In the genomic region with DNA sequence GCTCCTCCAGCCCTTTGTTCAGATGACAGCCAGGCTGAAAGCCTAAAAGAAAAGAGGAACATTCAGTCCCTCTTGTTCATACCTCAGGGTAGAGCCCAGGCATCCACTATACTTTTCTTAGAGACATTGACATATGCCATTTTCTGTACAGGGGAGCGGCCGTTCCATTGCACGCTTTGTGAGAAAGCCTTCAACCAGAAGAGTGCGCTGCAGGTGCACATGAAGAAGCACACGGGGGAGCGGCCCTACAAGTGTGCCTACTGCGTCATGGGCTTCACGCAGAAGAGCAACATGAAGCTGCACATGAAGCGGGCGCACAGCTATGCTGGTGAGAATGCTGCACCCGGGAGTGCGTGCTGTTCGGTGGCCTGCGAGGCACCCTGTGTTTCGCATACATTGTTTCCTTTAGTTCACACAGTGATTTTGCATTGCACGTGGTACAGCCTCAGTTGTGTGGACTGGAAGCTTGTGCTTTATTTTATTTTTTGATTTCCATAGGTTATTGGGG, we compare ENCODE assay signal across 32 cellular contexts.
DNase-seq lines count a peak whose midpoint lies in the region; ATAC-seq, FAIRE-seq and TF ChIP-seq lines count a peak whose summit lies in the region.
"Had no signal": no experiment of that assay in that cellular context is flagged by ENCODE, and none has a peak within 500 bp of the region (broad histone marks: within the 10 kb centered on the region; RNA-seq: fewer than 3 reads in every experiment).

No MANE protein-coding gene starts in this region.

- H3K4me2 ChIP-seq in DND-41 (ENCODE audit: insufficient read depth, low read length) (no peak overlapping the region), GM23338 (no peak overlapping the region), OCI-LY3 (ENCODE audit: low read length) (no peak overlapping the region), H1 (ENCODE audit: insufficient read depth in 1 of 2, low read depth in 2 of 2, low read length in 2 of 2) (no peak overlapping the region)

- no peaks in the 10 kb centered on the region; the same call in 1 of the 2 replicates for H4K20me1 ChIP-seq in DND-41 (ENCODE audit: insufficient read depth, low read length)
- no peaks in the 10 kb centered on the region for H4K20me1 ChIP-seq in GM23338 (replicated peaks; ENCODE audit: insufficient read depth)
- 0 out of 2 replicates have a peak, but pooled peaks cover 7% of the 10 kb centered on the region for H4K20me1 ChIP-seq in OCI-LY3 (ENCODE audit: insufficient read depth, low read length)
- H4K20me1 ChIP-seq in H1 (replicated peaks in 1 of 2; ENCODE audit: control insufficient read depth in 1 of 2, insufficient read depth in 2 of 2, low read length in 2 of 2) = peaks cover 2 to 3% of the 10 kb centered on the region in 2 experiments

- H3K4me3 ChIP-seq in DND-41 (ENCODE audit: low read depth in 1 of 2, low read length in 2 of 2) (no peak overlapping the region), GM23338 (no peak overlapping the region), OCI-LY3 (ENCODE audit: low read length) (no peak overlapping the region), H1 (ENCODE audit: extremely low read depth in 1 of 4, insufficient read depth in 2 of 4, low read depth in 3 of 4, low read length in 4 of 4) (no peak overlapping the region), uterus (no peak overlapping the region)
- no peak overlapping the region for H3K4me3 ChIP-seq in effector memory CD4-positive, alpha-beta T cell (ENCODE audit: insufficient read depth, low read depth, low read length, poor library complexity, severe bottlenecking)
- H3K4me3 ChIP-seq: mucosa of descending colon had no signal

- H2BK12ac ChIP-seq in H1 (ENCODE audit: low read depth, low read length) = no peak overlapping the region

- H2BK5ac ChIP-seq in H1 (ENCODE audit: low read depth, low read length) = no peak overlapping the region

- H3K4me3 Mint-ChIP-seq in GM23338 = no peak overlapping the region
- H3K4me3 Mint-ChIP-seq: activated T-helper 1 cell treated with anti-CD3 and anti-CD28 coated beads, Interleukin-12 subunit alpha, Interleukin-12 subunit beta, Interleukin-2, Interleukin-4 antibody, amounts not matched to agents 30 ng/mL and 10 ng/mL and 1 ng/mL, durations not matched to agents 14 hours and 24 hours and 36 hours; CD8-positive, alpha-beta memory T cell; immature natural killer cell; nephron had no signal

- intact Hi-C loops in uterus (cut with DNase I; ENCODE audit: low total_unique reads) = no loop called here

- TF ChIP-seq POLR2A in H1 (IDR thresholded peaks at IDR 0.05; ENCODE audit: control extremely low read depth in 1 of 2, low read depth in 2 of 2, low read length in 2 of 2) = no peak
- no peak for TF ChIP-seq POLR2A in uterus (IDR thresholded peaks at IDR 0.05)

- ATAC-seq in DND-41 (ENCODE audit: insufficient read depth, low read depth) = peak; percentile 42; the same call in 2 of the 3 replicates
- peak; percentile 52; the same call in 2 of the 3 replicates for ATAC-seq in GM23338
- no peak for ATAC-seq in GM18858 (IDR thresholded peaks at IDR 0.05; ENCODE audit: unreplicated experiment)
- ATAC-seq: left cardiac atrium, mucosa of descending colon had no signal

- DNase-seq in DND-41 = no peak
- no peak for DNase-seq in GM23338 (ENCODE audit: low spot score)
- DNase-seq in H1 (ENCODE audit: low read depth in 1 of 2, low spot score in 2 of 2) = no peak
- DNase-seq in HuH-7.5 (ENCODE audit: low spot score) = no peak
- DNase-seq in effector memory CD4-positive, alpha-beta T cell = no peak
- DNase-seq in uterus = no peak
- DNase-seq: ACHN; activated CD4-positive, alpha-beta T cell treated with anti-CD3 and anti-CD28 coated beads, Interleukin-2, amount 50 U/mL, for 4 hours; activated naive CD4-positive, alpha-beta T cell treated with anti-CD3 and anti-CD28 coated beads, Interleukin-2, amount 50 U/mL, for 16 hours; amygdala; brain microvascular endothelial cell; CD8-positive, alpha-beta memory T cell; DMS153; hypothalamus; immature natural killer cell; left cardiac atrium; mucosa of descending colon; NCI-H1048; NCI-H1694; NCI-H2171 treated with DMSO at 0.1 percent for 48 hours; NCI-H524; stimulated activated CD4-positive, alpha-beta T cell treated with anti-CD3 and anti-CD28 coated beads, Interleukin-4, amount 100 ng/mL, for 24 hours; substantia nigra; SW 1271; T1000; trophoblast cell had no signal

- no peak overlapping the region for H3K18ac ChIP-seq in H1 (ENCODE audit: extremely low read depth, low read length)

- no peak overlapping the region for H2AK5ac ChIP-seq in H1 (ENCODE audit: low read depth, low read length)

- peak; percentile 59 to 73 for TF ChIP-seq RAD21 in H1 (IDR thresholded peaks at IDR 0.05 in 1 of 2, conservative IDR thresholded peaks at IDR 0.05 in 1 of 2; ENCODE audit: low read depth in 2 of 2, low read length in 2 of 2)

- H2AFZ ChIP-seq in DND-41 (ENCODE audit: low read depth, low read length) = no peak overlapping the region
- no peak overlapping the region for H2AFZ ChIP-seq in GM23338
- no peak overlapping the region for H2AFZ ChIP-seq in OCI-LY3 (ENCODE audit: low read depth, low read length)
- no peak overlapping the region for H2AFZ ChIP-seq in H1 (ENCODE audit: low read length)

- peaks cover 35% of the 10 kb centered on the region for H3K36me3 Mint-ChIP-seq in GM23338 (ENCODE audit: low read depth)

- H3K36me3 ChIP-seq in DND-41 (ENCODE audit: insufficient read depth, low read length) (peaks cover 73% of the 10 kb centered on the region), GM23338 (ENCODE audit: insufficient read depth) (no peaks in the 10 kb centered on the region), OCI-LY3 (replicated peaks; ENCODE audit: low read depth, low read length) (peaks cover 25% of the 10 kb centered on the region), H1 (ENCODE audit: control insufficient read depth in 2 of 4, insufficient read depth in 4 of 4, low read length in 3 of 4) (peaks cover 0 to 8% (median 3%) of the 10 kb centered on the region in 4 experiments; a peak in 4 of 8 replicates), uterus (no peaks in the 10 kb centered on the region)
- peaks cover 48% of the 10 kb centered on the region for H3K36me3 ChIP-seq in effector memory CD4-positive, alpha-beta T cell (ENCODE audit: control insufficient read depth, insufficient read depth, low read length)

- H2BK15ac ChIP-seq in H1 (ENCODE audit: low read length) = peak overlapping the region; percentile 63; the same call in 1 of the 2 replicates

- H3K9me3 Mint-ChIP-seq in GM23338 = no peaks in the 10 kb centered on the region; the same call in 2 of the 3 replicates
- H3K9me3 Mint-ChIP-seq: activated T-helper 1 cell treated with anti-CD3 and anti-CD28 coated beads, Interleukin-12 subunit alpha, Interleukin-12 subunit beta, Interleukin-2, Interleukin-4 antibody, amounts not matched to agents 30 ng/mL and 10 ng/mL and 1 ng/mL, durations not matched to agents 14 hours and 24 hours and 36 hours; immature natural killer cell had no signal

- peaks cover 4% of the 10 kb centered on the region for H3K27me3 Mint-ChIP-seq in GM23338 (ENCODE audit: insufficient read depth, low read depth, poor library complexity)
- H3K27me3 Mint-ChIP-seq: CD8-positive, alpha-beta memory T cell had no signal

- POLR2A ChIA-PET in H1 (lab: Charles Lee; ENCODE audit: partially characterized antibody) = no interaction called here

- H3K56ac ChIP-seq in H1 (replicated peaks; ENCODE audit: insufficient read length, low read depth, low read length) = no peak overlapping the region

- no peaks in the 10 kb centered on the region for H3K9me2 ChIP-seq in GM23338 (ENCODE audit: insufficient read depth)

- no peak overlapping the region for H2BK120ac ChIP-seq in H1 (replicated peaks; ENCODE audit: low read depth, low read length)

- no peaks in the 10 kb centered on the region for H3K79me1 ChIP-seq in H1 (ENCODE audit: low read depth, low read length)

- no peaks in the 10 kb centered on the region for H3K23me2 ChIP-seq in H1 (ENCODE audit: low read depth, low read length)

- no peak overlapping the region for H3K27ac Mint-ChIP-seq in GM23338
- H3K27ac Mint-ChIP-seq: activated T-helper 1 cell treated with anti-CD3 and anti-CD28 coated beads, Interleukin-12 subunit alpha, Interleukin-12 subunit beta, Interleukin-2, Interleukin-4 antibody, amounts not matched to agents 30 ng/mL and 10 ng/mL and 1 ng/mL, durations not matched to agents 14 hours and 24 hours and 36 hours; CD8-positive, alpha-beta memory T cell had no signal

- H3K23ac ChIP-seq in H1 (ENCODE audit: insufficient read length) = no peak overlapping the region

- no peak overlapping the region for H3K14ac ChIP-seq in H1 (ENCODE audit: insufficient read length)

- CTCF ChIA-PET in H1 (lab: Charles Lee; ENCODE audit: partially characterized antibody) = interaction anchor here (0.7 to 12.3 kb wide), 9 partner anchors 8 to 683 kb away, joined by 3 to 188 read pairs (median 4); no protein-coding TSS in a partner anchor

- H3K79me2 ChIP-seq in DND-41 (ENCODE audit: insufficient read depth, low read length) (peaks cover 10% of the 10 kb centered on the region), GM23338 (replicated peaks; ENCODE audit: insufficient read depth) (0 out of 2 replicates have a peak, but pooled peaks cover 2% of the 10 kb centered on the region), OCI-LY3 (ENCODE audit: low read length) (no peaks in the 10 kb centered on the region), H1 (ENCODE audit: control insufficient read depth in 1 of 2, insufficient read depth in 2 of 2, low read length in 2 of 2) (no peaks in the 10 kb centered on the region)

- FAIRE-seq in H1 (lab: Jason Lieb, UNC) = no peak
- FAIRE-seq: endothelial cell of umbilical vein, GM12892 had no signal

- peaks cover 6% of the 10 kb centered on the region; the same call in 1 of the 3 replicates for H3K4me1 Mint-ChIP-seq in GM23338

- WGBS in H1 (ENCODE audit: extremely low coverage in 1 of 2, insufficient coverage in 1 of 2, insufficient read length in 1 of 2, insufficient replicate concordance in 2 of 2, low coverage in 1 of 2, low lambda C conversion rate in 2 of 2, missing lambda C conversion rate in 1 of 2), 2 experiments = 95% methylated on average over 16 of the region's 16 CpGs; no CpG with 5 or more reads in 1 of the 2 experiments

- no peak for TF ChIP-seq EP300 in H1 (IDR thresholded peaks at IDR 0.05; ENCODE audit: borderline replicate concordance in 1 of 2, low read depth in 2 of 2, low read length in 2 of 2)

- H3K9ac ChIP-seq in DND-41 (ENCODE audit: low read depth, low read length) (no peak overlapping the region), OCI-LY3 (ENCODE audit: low read length) (no peak overlapping the region), H1 (replicated peaks in 1 of 4; ENCODE audit: extremely low read depth in 1 of 4, low read depth in 3 of 4, low read length in 3 of 4) (no peak overlapping the region)

- H3F3A ChIP-seq in GM23338 (replicated peaks; ENCODE audit: low read depth) = no peaks in the 10 kb centered on the region

- H3K27ac ChIP-seq in DND-41 (ENCODE audit: low read length) (no peak overlapping the region), GM23338 (ENCODE audit: low read depth) (no peak overlapping the region), OCI-LY3 (ENCODE audit: low read length) (no peak overlapping the region), H1 (ENCODE audit: low read depth, low read length) (no peak overlapping the region), uterus (no peak overlapping the region)
- H3K27ac ChIP-seq in effector memory CD4-positive, alpha-beta T cell (ENCODE audit: insufficient read depth, low read length, poor library complexity, severe bottlenecking) = no peak overlapping the region
- H3K27ac ChIP-seq: brain microvascular endothelial cell had no signal

- no peak overlapping the region for H4K91ac ChIP-seq in H1 (replicated peaks; ENCODE audit: insufficient read length, low read length)

- H4K8ac ChIP-seq in H1 (ENCODE audit: extremely low read depth, insufficient read depth, low read length) = 0 out of 2 replicates have a peak overlapping the region, but pooled peaks have one; percentile 1

- H2BK20ac ChIP-seq in H1 (ENCODE audit: low read length) = no peak overlapping the region

- TF ChIP-seq CTCF in DND-41 (IDR thresholded peaks at IDR 0.05; ENCODE audit: borderline replicate concordance, extremely low read depth, low read length, poor library complexity, severe bottlenecking) = peak; percentile 22
- peak; percentile 38 to 77 for TF ChIP-seq CTCF in GM23338 (conservative IDR thresholded peaks at IDR 0.05; ENCODE audit: low read depth in 2 of 2)
- TF ChIP-seq CTCF in OCI-LY3 (IDR thresholded peaks at IDR 0.05; ENCODE audit: low read depth, low read length) = peak; percentile 17; the same call in 1 of the 2 replicates
- TF ChIP-seq CTCF in H1 (IDR thresholded peaks at IDR 0.05; ENCODE audit: control extremely low read depth in 1 of 3, insufficient read depth in 1 of 3, low read depth in 1 of 3, low read length in 3 of 3) = peak; percentile 37 to 41 (median 39)
- no peak for TF ChIP-seq CTCF in uterus (IDR thresholded peaks at IDR 0.05)

- no peak overlapping the region for H4K5ac ChIP-seq in H1 (ENCODE audit: insufficient read length, low read depth, low read length)

- no peaks in the 10 kb centered on the region for H3K4me1 ChIP-seq in DND-41 (ENCODE audit: insufficient read depth, low read length)
- H3K4me1 ChIP-seq in GM23338 (ENCODE audit: insufficient read depth) = peaks cover 9% of the 10 kb centered on the region
- H3K4me1 ChIP-seq in OCI-LY3 (ENCODE audit: low read length) = no peaks in the 10 kb centered on the region
- H3K4me1 ChIP-seq in H1 (replicated peaks in 1 of 4; ENCODE audit: control insufficient read depth in 3 of 4, insufficient read depth in 4 of 4, low read length in 3 of 4) = peaks cover 0 to 4% (median 1%) of the 10 kb centered on the region in 4 experiments; a peak in 4 of 7 replicates
- H3K4me1 ChIP-seq in effector memory CD4-positive, alpha-beta T cell (ENCODE audit: control insufficient read depth, insufficient read depth, low read length, poor library complexity, severe bottlenecking) = no peaks in the 10 kb centered on the region
- H3K4me1 ChIP-seq in uterus = no peaks in the 10 kb centered on the region

- no peak overlapping the region for H3K4ac ChIP-seq in H1 (replicated peaks; ENCODE audit: insufficient read length, low read depth, low read length)

- no peaks in the 10 kb centered on the region for H3K27me3 ChIP-seq in DND-41 (ENCODE audit: insufficient read depth, low read length, poor library complexity)
- no peaks in the 10 kb centered on the region for H3K27me3 ChIP-seq in GM23338 (ENCODE audit: insufficient read depth)
- no peaks in the 10 kb centered on the region for H3K27me3 ChIP-seq in OCI-LY3 (ENCODE audit: low read depth, low read length)
- H3K27me3 ChIP-seq in H1 (replicated peaks in 1 of 4; ENCODE audit: control insufficient read depth in 3 of 4, extremely low read depth in 1 of 4, insufficient read depth in 3 of 4, low read length in 3 of 4) = no peaks in the 10 kb centered on the region
- H3K27me3 ChIP-seq in effector memory CD4-positive, alpha-beta T cell (replicated peaks; ENCODE audit: control insufficient read depth, insufficient read depth, low read length, poor library complexity, severe bottlenecking) = no peaks in the 10 kb centered on the region
- H3K27me3 ChIP-seq in uterus = no peaks in the 10 kb centered on the region
- H3K27me3 ChIP-seq: brain microvascular endothelial cell had no signal

- H3K9me3 ChIP-seq in DND-41 (ENCODE audit: insufficient read depth, low read length, severe bottlenecking) (no peaks in the 10 kb centered on the region), OCI-LY3 (ENCODE audit: insufficient read depth, low read length) (no peaks in the 10 kb centered on the region), H1 (ENCODE audit: insufficient read depth in 2 of 2, low read depth in 1 of 2, low read length in 1 of 2) (no peaks in the 10 kb centered on the region), uterus (no peaks in the 10 kb centered on the region)
- H3K9me3 ChIP-seq in effector memory CD4-positive, alpha-beta T cell (ENCODE audit: control insufficient read depth, low read length) = no peaks in the 10 kb centered on the region
- H3K9me3 ChIP-seq: mucosa of descending colon had no signal

Comparison
In these comparisons a context has a peak if more than half of its experiments do, and no peak if none do; other contexts are left out.
1. CTCF ChIP-seq: peak in DND-41 (single experiment), GM23338 (2 of 2), OCI-LY3 (single experiment) and H1 (3 of 3); none in uterus (0 of 4).